20 cellular contexts compared by ENCODE assay signal in genomic region chr1:81032374-81032773, GRCh38.
"Had no signal": no experiment of that assay in that cellular context is flagged by ENCODE, and none has a peak within 500 bp of the region (broad histone marks: within the 10 kb centered on the region; RNA-seq: fewer than 3 reads in every experiment).

No MANE protein-coding gene starts in this region.

- H3K9me3 ChIP-seq: ascending aorta, Peyer's patch, SJSA1 had no signal

- H3K36me3 ChIP-seq: ascending aorta, Peyer's patch, SJSA1 had no signal

- H3K4me1 ChIP-seq: ascending aorta, SJSA1 had no signal

- H3K4me3 ChIP-seq: ascending aorta, Peyer's patch, SJSA1 had no signal

- DNase-seq: activated CD4-positive, alpha-beta T cell treated with anti-CD3 and anti-CD28 coated beads for 48 hours; activated CD4-positive, alpha-beta T cell treated with anti-CD3 and anti-CD28 coated beads, Interleukin-2, amount 50 U/mL, for 4 hours; activated CD4-positive, CD25-positive, alpha-beta regulatory T cell treated with anti-CD3 and anti-CD28 coated beads, Interleukin-2, amount 50 U/mL, for 72 hours; activated CD8-positive, alpha-beta T cell treated with anti-CD3 and anti-CD28 coated beads, Interleukin-2, amount 10 ng/mL, durations not matched to agents 7 days and 5 days; activated effector memory CD4-positive, alpha-beta T cell treated with Interleukin-2 at 50 U/mL for 16 hours; activated naive CD4-positive, alpha-beta T cell; activated T-cell treated with anti-CD3 and anti-CD28 coated beads, Interleukin-2, amount 50 U/mL, for 24 hours; amniotic stem cell; KBM-7; NCI-H1092; NCI-H1694 treated with DMSO at 0.1 percent for 48 hours; NCI-H2029 treated with DMSO at 0.1 percent for 48 hours; NCI-H446; NCI-H524; SHP77; T-helper 17 cell; T-helper 9 cell had no signal

- H3K27ac ChIP-seq: ascending aorta, SJSA1 had no signal

- H3K27me3 ChIP-seq: ascending aorta, Peyer's patch, SJSA1 had no signal
